Comparison of ENCODE assay signal across 8 cellular contexts in genomic region chr17:64506201-64506575, GRCh38. TPM values are rescaled to one million over a fixed set of nuclear protein-coding genes. Genes with fewer than 3 reads are reported as not detected.
A peak's percentile ranks its signal among the peaks of the same experiment; 100 is the strongest.
DNase-seq lines count a peak whose midpoint lies in the region; ATAC-seq and TF ChIP-seq lines count a peak whose summit lies in the region.

Gene DDX5 (minus strand): TSS chr17:64506289. CDS start chr17:64506119, 170 bp downstream.

- TF ChIP-seq CTCF in RWPE1 (conservative IDR thresholded peaks at IDR 0.05; ENCODE audit: low read depth) (no peak), fibroblast of mammary gland (conservative IDR thresholded peaks at IDR 0.05; ENCODE audit: control insufficient read depth, insufficient read depth, low read depth, low read length) (no peak)

- DNase-seq in DMS79 (lab: John Stamatoyannopoulos, UW) = peak; percentile 94
- DNase-seq in LHCN-M2 (ENCODE audit: low read depth) = peak; percentile 97
- DNase-seq in RWPE1 (ENCODE audit: low spot score) = no peak
- peak; percentile 95 to 97 for DNase-seq in activated T-helper 1 cell treated with anti-CD3 and anti-CD28 coated beads, Interleukin-2, amount 50 U/mL, for 16 hours (ENCODE audit: low read depth in 1 of 2, low spot score in 1 of 2)
- DNase-seq in fibroblast of mammary gland (ENCODE audit: low read depth) = peak; percentile 95
- peak; percentile 92 to 99 (median 97) for DNase-seq in naive thymus-derived CD8-positive, alpha-beta T cell
- peak; percentile 97 for DNase-seq in stimulated activated naive B cell treated with anti-CD40 and anti-IgM and Interleukin-4, amounts not matched to agents 10 μg/mL and 1 μg/mL and 100 μg/mL, for 72 hours

- CTCF ChIA-PET in RWPE1 (lab: Yijun Ruan, JAX) = interaction anchor here (0.6 kb wide), 1 partner anchor 121 kb away, joined by 3 read pairs; no protein-coding TSS in a partner anchor

- peaks cover 34 to 82% (median 59%) of the 10 kb centered on the region in 4 donors for H3K4me1 Mint-ChIP-seq in naive thymus-derived CD8-positive, alpha-beta T cell
- H3K4me1 Mint-ChIP-seq in stimulated activated naive B cell treated with anti-CD40 and anti-IgM and Interleukin-4, amounts not matched to agents 10 μg/mL and 1 μg/mL and 100 μg/mL, for 72 hours = peaks cover 39 to 44% of the 10 kb centered on the region in 2 donors

- peak; percentile 64 for ATAC-seq in GM21825 (IDR thresholded peaks at IDR 0.05; ENCODE audit: unreplicated experiment)
- peak in 1 of 2 donors; percentile 63 for ATAC-seq in naive thymus-derived CD8-positive, alpha-beta T cell
- ATAC-seq in stimulated activated naive B cell treated with anti-CD40 and anti-IgM and Interleukin-4, amounts not matched to agents 10 μg/mL and 1 μg/mL and 100 μg/mL, for 72 hours (replicated peaks) = peak; percentile 68 to 76

- H3K27me3 Mint-ChIP-seq in naive thymus-derived CD8-positive, alpha-beta T cell = peaks cover 0 to 6% (median 0%) of the 10 kb centered on the region in 5 donors
- no peaks in the 10 kb centered on the region for H3K27me3 Mint-ChIP-seq in stimulated activated naive B cell treated with anti-CD40 and anti-IgM and Interleukin-4, amounts not matched to agents 10 μg/mL and 1 μg/mL and 100 μg/mL, for 72 hours

- H3K4me3 ChIP-seq in fibroblast of mammary gland (ENCODE audit: control insufficient read depth, low read depth, low read length) = peak within 1 kb of the TSS; percentile 100

- H3K4me3 Mint-ChIP-seq in naive thymus-derived CD8-positive, alpha-beta T cell = peak within 1 kb of the TSS; percentile 98 to 100 (median 100)
- peak within 1 kb of the TSS; percentile 97 to 98 for H3K4me3 Mint-ChIP-seq in stimulated activated naive B cell treated with anti-CD40 and anti-IgM and Interleukin-4, amounts not matched to agents 10 μg/mL and 1 μg/mL and 100 μg/mL, for 72 hours

- peaks cover 0 to 6% (median 0%) of the 10 kb centered on the region in 9 donors for H3K9me3 Mint-ChIP-seq in naive thymus-derived CD8-positive, alpha-beta T cell
- H3K9me3 Mint-ChIP-seq in stimulated activated naive B cell treated with anti-CD40 and anti-IgM and Interleukin-4, amounts not matched to agents 10 μg/mL and 1 μg/mL and 100 μg/mL, for 72 hours = no peaks in the 10 kb centered on the region

- POLR2A ChIA-PET in RWPE1 (lab: Yijun Ruan, JAX; ENCODE audit: low non-redundant PET) = interaction anchor here (0.5 to 1.0 kb wide), 3 partner anchors 34 to 207 kb away, joined by 3 to 4 read pairs (median 4); no protein-coding TSS in a partner anchor
- POLR2A ChIA-PET in naive thymus-derived CD8-positive, alpha-beta T cell (lab: Charles Lee) = interaction anchor here (0.6 to 4.9 kb wide), 50 partner anchors 10 to 975 kb away, joined by 3 to 233 read pairs (median 5); partner anchors contain the start of genes CCDC47, DDX42, ERN1 and ICAM2

- peak within 1 kb of the TSS; percentile 99 to 100 (median 100) for H3K27ac Mint-ChIP-seq in naive thymus-derived CD8-positive, alpha-beta T cell
- peak within 1 kb of the TSS; percentile 100 for H3K27ac Mint-ChIP-seq in stimulated activated naive B cell treated with anti-CD40 and anti-IgM and Interleukin-4, amounts not matched to agents 10 μg/mL and 1 μg/mL and 100 μg/mL, for 72 hours

- H3K27ac ChIP-seq in RWPE1 = peak within 1 kb of the TSS; percentile 98

- peaks cover 23 to 79% (median 44%) of the 10 kb centered on the region in 3 donors for H3K36me3 Mint-ChIP-seq in naive thymus-derived CD8-positive, alpha-beta T cell
- peaks cover 49 to 63% of the 10 kb centered on the region in 2 donors for H3K36me3 Mint-ChIP-seq in stimulated activated naive B cell treated with anti-CD40 and anti-IgM and Interleukin-4, amounts not matched to agents 10 μg/mL and 1 μg/mL and 100 μg/mL, for 72 hours

RNA-seq across cellular contexts. Expression of gene DDX5, which starts in this region (rescaled TPM):
- total RNA-seq in LHCN-M2 (2014; rRNA removed) = 371 and 663 TPM in 2 replicates
- 313 TPM for polyA plus RNA-seq in LHCN-M2 (2012)
- 1,000 to 10,000 TPM; 2,287 to 2,312 TPM for total RNA-seq in naive thymus-derived CD8-positive, alpha-beta T cell
- polyA plus RNA-seq in naive thymus-derived CD8-positive, alpha-beta T cell = 1,000 to 10,000 TPM; 1,055 to 1,400 (median 1,067) TPM
